In the genomic region with DNA sequence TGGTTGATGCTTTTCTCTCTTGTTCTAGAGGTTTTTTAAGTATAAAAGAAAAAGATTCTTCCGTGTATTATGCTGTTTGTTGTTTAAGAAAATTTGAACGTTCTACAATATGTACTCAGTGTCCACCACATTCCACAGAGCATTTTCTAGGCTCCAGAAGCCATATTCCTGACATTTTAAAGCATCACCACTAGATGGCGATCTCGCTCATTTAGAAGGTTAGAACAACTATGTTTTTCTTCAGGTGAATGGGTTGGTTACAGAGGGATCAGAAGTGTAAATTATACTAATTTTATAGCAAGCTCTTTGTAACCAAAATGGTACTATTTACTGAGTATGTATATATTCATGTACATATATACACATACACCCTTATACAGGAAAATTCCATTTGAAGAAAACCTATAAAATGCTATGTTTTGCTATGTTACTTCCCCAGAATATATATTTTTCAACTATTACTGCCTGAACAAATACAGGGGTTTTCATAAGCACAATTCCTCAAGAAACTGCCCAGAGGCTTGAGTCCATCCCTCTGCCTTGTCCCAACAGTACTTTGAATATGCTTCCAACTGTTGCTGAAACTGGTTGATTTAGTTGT, we compare ENCODE assay signal across 9 cellular contexts.
DNase-seq lines count a peak whose midpoint lies in the region; FAIRE-seq and TF ChIP-seq lines count a peak whose summit lies in the region.
"Had no signal": no experiment of that assay in that cellular context is flagged by ENCODE, and none has a peak within 500 bp of the region (broad histone marks: within the 10 kb centered on the region; RNA-seq: fewer than 3 reads in every experiment).

No MANE protein-coding gene starts in this region.

- peak; percentile 94 for FAIRE-seq in H54 (lab: Jason Lieb, UNC)

- H3K4me1 Mint-ChIP-seq in nephron progenitor cell: no peaks in the 10 kb centered on the region

- no peaks in the 10 kb centered on the region for H3K36me3 ChIP-seq in SJCRH30

- CTCF ChIA-PET in AG04449 (lab: Yijun Ruan, JAX): interaction anchor here (0.8 to 2.4 kb wide), 21 partner anchors 8 to 891 kb away, joined by 3 to 23 read pairs (median 3); no protein-coding TSS in a partner anchor

- no peaks in the 10 kb centered on the region for H3K9me3 ChIP-seq in SJCRH30 (replicated peaks)

- DNase-seq in AG04449 (ENCODE audit: low read depth, low spot score) (peak; percentile 4), GDM1 (lab: John Stamatoyannopoulos, UW) (peak; percentile 10), H54 (ENCODE audit: insufficient read length, low spot score) (peak; percentile 12), SJCRH30 (peak; percentile 37 to 82), epithelial cell of esophagus (ENCODE audit: low read depth) (peak; percentile 67), nephron progenitor cell (peak; percentile 54), ureter (ENCODE audit: low spot score) (no peak)

- no peak overlapping the region for H3K27ac ChIP-seq in SJCRH30
- H3K27ac ChIP-seq: skin epidermis had no signal

- H3K9me3 Mint-ChIP-seq in nephron progenitor cell: no peaks in the 10 kb centered on the region

- no peaks in the 10 kb centered on the region for H3K4me1 ChIP-seq in SJCRH30

- POLR2A ChIA-PET in AG04449 (lab: Yijun Ruan, JAX): no interaction called here

- H3K27me3 Mint-ChIP-seq in nephron progenitor cell (ENCODE audit: low read depth, poor library complexity): no peaks in the 10 kb centered on the region

- no peak overlapping the region for H3K4me3 Mint-ChIP-seq in nephron progenitor cell

- no peaks in the 10 kb centered on the region for H3K36me3 Mint-ChIP-seq in nephron progenitor cell (ENCODE audit: low read depth)

- H3K27me3 ChIP-seq in SJCRH30: no peaks in the 10 kb centered on the region

- TF ChIP-seq POLR2A in H54 (IDR thresholded peaks at IDR 0.05; ENCODE audit: low read depth, low read length): no peak

- H3K4me3 ChIP-seq in AG04449 (ENCODE audit: low read depth, low read length): no peak overlapping the region
- H3K4me3 ChIP-seq in SJCRH30: no peak overlapping the region
- H3K4me3 ChIP-seq in epithelial cell of esophagus (ENCODE audit: low read length): no peak overlapping the region
- H3K4me3 ChIP-seq: skin epidermis had no signal

- TF ChIP-seq CTCF in AG04449 (IDR thresholded peaks at IDR 0.05; ENCODE audit: insufficient read depth, low read length, missing control alignments): peak; percentile 52
- TF ChIP-seq CTCF in LNCAP (IDR thresholded peaks at IDR 0.05): peak; percentile 74
- TF ChIP-seq CTCF in epithelial cell of esophagus (IDR thresholded peaks at IDR 0.05; ENCODE audit: insufficient read depth, low read depth, low read length, missing control alignments): peak; percentile 75
- TF ChIP-seq CTCF in nephron progenitor cell (IDR thresholded peaks at IDR 0.05): peak; percentile 82

- H3K27ac Mint-ChIP-seq in nephron progenitor cell: no peak overlapping the region
